26 cellular contexts compared by ENCODE assay signal in genomic region chr5:147821791-147822190, GRCh38. TPM values are rescaled to one million over a fixed set of nuclear protein-coding genes. Genes with fewer than 3 reads are reported as not detected.
"Had no signal": no experiment of that assay in that cellular context is flagged by ENCODE, and none has a peak within 500 bp of the region (broad histone marks: within the 10 kb centered on the region; RNA-seq: fewer than 3 reads in every experiment).

No MANE protein-coding gene starts in this region.

- ATAC-seq: activated naive CD8-positive, alpha-beta T cell treated with anti-CD3 and anti-CD28 coated beads, Interleukin-2, amount 50 U/mL, for 24 hours had no signal

- H3K9me3 ChIP-seq: ovary, spleen, thoracic aorta had no signal

- H3K36me3 ChIP-seq: brain microvascular endothelial cell, neural progenitor cell, ovary, spleen, thoracic aorta, WERI-Rb-1 had no signal

- H3K4me3 ChIP-seq: neural progenitor cell, ovary, spleen, thoracic aorta had no signal

- H3K4me2 ChIP-seq: neural progenitor cell had no signal

- FAIRE-seq: colon, endometrium had no signal

- H3K27me3 ChIP-seq: brain microvascular endothelial cell, neural progenitor cell, ovary had no signal

- H3K27ac ChIP-seq: brain microvascular endothelial cell, neural progenitor cell, ovary, spleen, thoracic aorta, WERI-Rb-1 had no signal

- DNase-seq: activated CD4-positive, alpha-beta T cell treated with anti-CD3 and anti-CD28 coated beads for 1 hour; activated CD8-positive, alpha-beta memory T cell treated with anti-CD3 and anti-CD28 coated beads for 24 hours; activated CD8-positive, alpha-beta memory T cell treated with anti-CD3 and anti-CD28 coated beads, Interleukin-2, amount 50 U/mL, for 48 hours; activated effector memory CD4-positive, alpha-beta T cell treated with Interleukin-2 at 50 U/mL for 16 hours; activated naive CD4-positive, alpha-beta T cell treated with anti-CD3 and anti-CD28 coated beads, Interleukin-2, amount 10 ng/mL, durations not matched to agents 7 days and 5 days; activated naive CD8-positive, alpha-beta T cell treated with anti-CD3 and anti-CD28 coated beads, Interleukin-2, amount 50 U/mL, for 24 hours; activated T-cell treated with anti-CD3 and anti-CD28 coated beads, Interleukin-2, amount 50 U/mL, for 48 hours; anterior cingulate cortex; brain microvascular endothelial cell; central memory CD4-positive, alpha-beta T cell; erythroblast; foreskin melanocyte; glutamatergic neuron; hippocampal formation; islet precursor cell; ovary; spleen; stimulated activated naive B cell treated with anti-CD40 and anti-IgM and Interleukin-4, amounts not matched to agents 10 μg/mL and 1 μg/mL and 100 μg/mL, for 72 hours; WERI-Rb-1 had no signal

- H3K9ac ChIP-seq: neural progenitor cell had no signal

- H3K4me1 ChIP-seq: neural progenitor cell, spleen had no signal

RNA-seq across cellular contexts. Expression of gene SPINK1, which starts 9.7 kb away (rescaled TPM):
- total RNA-seq: myocyte had no signal
- polyA plus RNA-seq: ovary had no signal

RNA-seq across cellular contexts. Expression of gene JAKMIP2, which starts 39.3 kb away (rescaled TPM):
- total RNA-seq: myocyte had no signal

RNA-seq across cellular contexts. Expression of gene SCGB3A2, which starts 56.7 kb away (rescaled TPM):
- total RNA-seq: left lobe of liver, myocyte, spleen, thoracic aorta, ureter had no signal
